ENCODE assay signal across 23 cellular contexts in the genomic region with DNA sequence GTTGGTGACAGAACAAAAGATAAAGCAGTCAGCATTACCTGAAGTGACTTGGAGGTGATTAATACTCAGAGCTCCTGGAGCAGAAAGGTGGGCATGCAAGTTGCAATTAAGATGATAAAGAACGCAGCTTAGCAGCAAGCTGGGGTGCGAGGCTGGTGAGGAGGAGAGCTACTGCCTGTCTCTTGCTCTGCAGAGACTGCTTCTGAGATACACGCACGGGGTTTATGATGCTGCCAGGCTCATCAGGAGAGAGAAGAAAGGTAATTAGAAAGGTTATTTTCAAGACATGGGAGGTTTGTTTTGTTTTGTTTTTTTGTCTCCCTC.
"Had no signal": no experiment of that assay in that cellular context is flagged by ENCODE, and none has a peak within 500 bp of the region (broad histone marks: within the 10 kb centered on the region; RNA-seq: fewer than 3 reads in every experiment).

No MANE protein-coding gene starts in this region.

- H3K4me1 ChIP-seq: esophagus muscularis mucosa, gastrocnemius medialis, heart left ventricle, upper lobe of right lung had no signal

- H3K4me3 ChIP-seq: esophagus muscularis mucosa, gastrocnemius medialis, heart left ventricle, thoracic aorta, upper lobe of right lung had no signal

- H3K9me3 Mint-ChIP-seq: activated naive CD4-positive, alpha-beta T cell treated with anti-CD3 and anti-CD28 coated beads for 36 hours; natural killer cell treated with Interleukin-12 subunit alpha and Interleukin-12 subunit beta and Interleukin-15 and Interleukin-18, amount 100 ng/mL, for 72 hours; T-helper 1 cell treated with Interleukin-12 subunit alpha and Interleukin-12 subunit beta and Interleukin-4 antibody, amounts not matched to agents 30 μg/mL and 1 μg/mL, for 36 hours had no signal

- ATAC-seq: gastrocnemius medialis; heart left ventricle; left ventricle myocardium superior; natural killer cell treated with Interleukin-12 subunit alpha and Interleukin-12 subunit beta and Interleukin-15 and Interleukin-18, amount 100 ng/mL, for 72 hours; upper lobe of right lung had no signal

- H3K4me1 Mint-ChIP-seq: activated naive CD8-positive, alpha-beta T cell treated with anti-CD3 and anti-CD28 coated beads, Interleukin-2, amount 10 ng/mL, durations not matched to agents 7 days and 5 days had no signal

- H3K27ac Mint-ChIP-seq: activated naive CD4-positive, alpha-beta T cell treated with anti-CD3 and anti-CD28 coated beads for 36 hours; activated naive CD8-positive, alpha-beta T cell treated with anti-CD3 and anti-CD28 coated beads, Interleukin-2, amount 10 ng/mL, durations not matched to agents 7 days and 5 days; natural killer cell treated with Interleukin-12 subunit alpha and Interleukin-12 subunit beta and Interleukin-15 and Interleukin-18, amount 100 ng/mL, for 72 hours; T-helper 1 cell treated with Interleukin-12 subunit alpha and Interleukin-12 subunit beta and Interleukin-4 antibody, amounts not matched to agents 30 μg/mL and 1 μg/mL, for 36 hours had no signal

- H3K36me3 Mint-ChIP-seq: activated naive CD8-positive, alpha-beta T cell treated with anti-CD3 and anti-CD28 coated beads, Interleukin-2, amount 10 ng/mL, durations not matched to agents 7 days and 5 days; natural killer cell treated with Interleukin-12 subunit alpha and Interleukin-12 subunit beta and Interleukin-15 and Interleukin-18, amount 100 ng/mL, for 72 hours had no signal

- H3K27me3 ChIP-seq: gastrocnemius medialis, heart left ventricle, upper lobe of right lung had no signal

- DNase-seq: activated CD4-positive, alpha-beta T cell treated with anti-CD3 and anti-CD28 coated beads for 4 hours; activated CD4-positive, alpha-beta T cell treated with anti-CD3 and anti-CD28 coated beads, Interleukin-2, amount 50 U/mL, for 48 hours; activated CD4-positive, CD25-positive, alpha-beta regulatory T cell; activated CD8-positive, alpha-beta memory T cell treated with anti-CD3 and anti-CD28 coated beads, Interleukin-2, amount 50 U/mL, for 48 hours; activated effector memory CD4-positive, alpha-beta T cell treated with Interleukin-2 at 50 U/mL for 16 hours; activated naive CD4-positive, alpha-beta T cell treated with anti-CD3 and anti-CD28 coated beads for 36 hours; activated naive CD8-positive, alpha-beta T cell treated with anti-CD3 and anti-CD28 coated beads, Interleukin-2, amount 10 ng/mL, durations not matched to agents 7 days and 5 days; activated T-cell treated with anti-CD3 and anti-CD28 coated beads, Interleukin-2, amount 50 U/mL, for 48 hours; amniotic stem cell; effector CD4-positive, alpha-beta T cell; gastrocnemius medialis; heart left ventricle; left ventricle myocardium superior; mammary epithelial cell; occipital lobe; stimulated activated CD4-positive, alpha-beta T cell treated with anti-CD3 and anti-CD28 coated beads, Interleukin-2, amount 100 ng/mL, for 48 hours; stimulated activated naive CD4-positive, alpha-beta T cell treated with Interleukin-2 at 50 U/mL for 16 hours; T1000; upper lobe of right lung had no signal

- H3K27ac ChIP-seq: esophagus muscularis mucosa, gastrocnemius medialis, heart left ventricle, thoracic aorta, upper lobe of right lung had no signal

- H3K36me3 ChIP-seq: esophagus muscularis mucosa, gastrocnemius medialis, heart left ventricle, thoracic aorta, upper lobe of right lung had no signal

- H3K9me3 ChIP-seq: esophagus muscularis mucosa, gastrocnemius medialis, heart left ventricle, thoracic aorta, upper lobe of right lung had no signal

- H3K4me3 Mint-ChIP-seq: activated naive CD4-positive, alpha-beta T cell treated with anti-CD3 and anti-CD28 coated beads for 36 hours; activated naive CD8-positive, alpha-beta T cell treated with anti-CD3 and anti-CD28 coated beads, Interleukin-2, amount 10 ng/mL, durations not matched to agents 7 days and 5 days; natural killer cell treated with Interleukin-12 subunit alpha and Interleukin-12 subunit beta and Interleukin-15 and Interleukin-18, amount 100 ng/mL, for 72 hours; T-helper 1 cell treated with Interleukin-12 subunit alpha and Interleukin-12 subunit beta and Interleukin-4 antibody, amounts not matched to agents 30 μg/mL and 1 μg/mL, for 36 hours had no signal
